ENCODE assay signal across 8 cellular contexts in the genomic region with DNA sequence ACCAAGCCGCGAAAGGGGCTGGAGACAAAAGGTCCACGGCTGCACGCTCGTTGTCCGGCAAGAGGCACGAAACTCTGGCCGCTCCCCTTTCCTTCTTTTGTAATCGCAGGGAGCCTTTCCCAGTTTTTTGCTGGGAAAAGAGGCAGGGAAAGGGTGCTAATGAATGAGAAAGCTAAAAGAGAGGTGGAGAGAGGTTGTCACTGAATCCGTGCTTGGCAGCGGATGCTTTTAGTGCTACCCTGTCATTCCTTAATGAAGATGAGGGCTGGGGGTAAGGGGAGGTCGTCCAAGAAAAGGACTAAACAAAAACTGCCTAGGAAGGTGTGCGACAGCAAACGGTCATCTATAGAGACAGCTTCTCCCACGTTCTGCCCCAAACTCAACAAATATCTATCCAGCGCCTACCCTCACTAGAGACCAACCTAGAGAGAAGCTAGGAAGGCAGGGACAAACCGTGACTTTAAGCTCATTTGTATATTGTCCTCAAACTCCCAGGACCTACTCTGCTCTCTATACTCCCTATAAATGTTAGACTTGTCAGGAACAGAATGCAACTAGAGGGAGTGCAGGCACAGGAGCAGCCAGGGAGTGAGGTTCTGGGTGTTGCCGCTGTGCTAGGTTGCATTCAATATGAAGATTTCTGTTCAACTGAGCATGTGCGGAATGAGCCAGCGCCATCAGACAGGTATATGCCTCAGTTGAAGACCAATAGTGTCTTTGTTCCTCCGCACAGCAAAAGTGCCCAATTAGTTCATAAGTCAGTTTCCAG. TPM values are rescaled to one million over a fixed set of nuclear protein-coding genes. Genes with fewer than 3 reads are reported as not detected.
DNase-seq lines count a peak whose midpoint lies in the region; ATAC-seq, FAIRE-seq and TF ChIP-seq lines count a peak whose summit lies in the region.

No MANE protein-coding gene starts in this region.

- CTCF ChIA-PET in A549 (lab: Yijun Ruan, JAX): interaction anchor here (0.6 kb wide), 1 partner anchor 292 kb away, joined by 3 read pairs; no protein-coding TSS in a partner anchor

- FAIRE-seq in A549 (lab: Jason Lieb, UNC): no peak
- peak; percentile 78 for FAIRE-seq in GM19239 (lab: Jason Lieb, UNC)

- TF ChIP-seq EP300 in A549 (IDR thresholded peaks at IDR 0.05): no peak

- TF ChIP-seq CTCF in A549 (IDR thresholded peaks at IDR 0.05): no peak

- peak overlapping the region; percentile 74 for H2AFZ ChIP-seq in neuron (ENCODE audit: low read depth, low read length)

- peak overlapping the region; percentile 98 for H3K4me2 ChIP-seq in A549

- TF ChIP-seq POLR2A in A549 (IDR thresholded peaks at IDR 0.05; ENCODE audit: low read length): no peak

- POLR2A ChIA-PET in A549 (lab: Yijun Ruan, JAX): interaction anchor here (1.5 kb wide), 1 partner anchor 94 kb away, joined by 4 read pairs; no protein-coding TSS in a partner anchor

- H3K27me3 ChIP-seq in neuron (ENCODE audit: insufficient read depth, low read length): no peaks in the 10 kb centered on the region

- peak; percentile 44 to 68 for DNase-seq in A549 (ENCODE audit: low read depth in 1 of 2, low spot score in 1 of 2)
- DNase-seq in GM19239 (ENCODE audit: insufficient read length, low spot score): no peak
- peak; percentile 27 to 73 for DNase-seq in NCI-H524 (lab: John Stamatoyannopoulos, UW)
- DNase-seq in activated effector memory CD4-positive, alpha-beta T cell treated with anti-CD3 and anti-CD28 coated beads, Interleukin-2, amount 50 U/mL, for 16 hours: peak; percentile 73
- peak; percentile 11 for DNase-seq in foreskin melanocyte

- no peaks in the 10 kb centered on the region for H3K9me3 ChIP-seq in A549
- H3K9me3 ChIP-seq in neuron (ENCODE audit: low read length): no peaks in the 10 kb centered on the region

- TF ChIP-seq RAD21 in A549 (conservative IDR thresholded peaks at IDR 0.05 in 1 of 2, IDR thresholded peaks at IDR 0.05 in 1 of 2): no peak

- peak overlapping the region; percentile 64 to 98 for H3K27ac ChIP-seq in A549

- H3K4me1 ChIP-seq in A549 (peaks cover 14% of the 10 kb centered on the region; the same call in 2 of the 3 replicates), neuron (ENCODE audit: insufficient read depth, low read length) (peaks cover 3% of the 10 kb centered on the region)

- H3K36me3 ChIP-seq in neuron (ENCODE audit: insufficient read depth, low read length): no peaks in the 10 kb centered on the region

- WGBS in A549 (ENCODE audit: missing lambda C conversion rate): 2% methylated on average over 14 of the region's 21 CpGs

- ATAC-seq in A549 (peak; percentile 54 to 72), HG03097 (IDR thresholded peaks at IDR 0.05; ENCODE audit: low FRiP score, unreplicated experiment) (no peak), GM18868 (IDR thresholded peaks at IDR 0.05; ENCODE audit: unreplicated experiment) (no peak)

- H3K4me3 ChIP-seq in A549: peak overlapping the region; percentile 63
- H3K4me3 ChIP-seq in neuron (ENCODE audit: low read length): peak overlapping the region; percentile 97

TF ChIP-seq in A549, 52 proteins besides CTCF, POLR2A, EP300 and RAD21:
- TF ChIP-seq, protein P1, sequence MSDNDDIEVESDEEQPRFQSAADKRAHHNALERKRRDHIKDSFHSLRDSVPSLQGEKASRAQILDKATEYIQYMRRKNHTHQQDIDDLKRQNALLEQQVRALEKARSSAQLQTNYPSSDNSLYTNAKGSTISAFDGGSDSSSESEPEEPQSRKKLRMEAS (IDR thresholded peaks at IDR 0.05): peak; percentile 42; the same call in 1 of the 2 replicates
- TF ChIP-seq, protein P2, sequence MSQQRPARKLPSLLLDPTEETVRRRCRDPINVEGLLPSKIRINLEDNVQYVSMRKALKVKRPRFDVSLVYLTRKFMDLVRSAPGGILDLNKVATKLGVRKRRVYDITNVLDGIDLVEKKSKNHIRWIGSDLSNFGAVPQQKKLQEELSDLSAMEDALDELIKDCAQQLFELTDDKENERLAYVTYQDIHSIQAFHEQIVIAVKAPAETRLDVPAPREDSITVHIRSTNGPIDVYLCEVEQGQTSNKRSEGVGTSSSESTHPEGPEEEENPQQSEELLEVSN (IDR thresholded peaks at IDR 0.05; ENCODE audit: borderline replicate concordance, low read depth): 0 out of 2 replicates have a peak, but pooled peaks have one; percentile 43
- TF ChIP-seq NPAS2 (CRISPR knock-in tag; IDR thresholded peaks at IDR 0.05; ENCODE audit: borderline replicate concordance): no peak

RNA-seq across cellular contexts. Expression of a gene that starts 0.8 kb away (rescaled TPM):
- 51.4 and 57.6 TPM in 2 replicates for polyA plus RNA-seq in A549 (2011; rRNA removed)
- 9.7 and 10.9 TPM in 2 replicates for polyA plus RNA-seq in A549 (2012; cell fraction: cytosol; rRNA removed)
- polyA plus RNA-seq in A549 (2012; cell fraction: nucleus; rRNA removed): 5.2 and 6.8 TPM in 2 replicates
- 23.3 to 27.1 TPM (median 25.7 TPM) in 3 replicates for polyA plus RNA-seq in A549 (2017; fragmentation: RNase III; extraction: RNeasy Plus Mini Kit Qiagen cat#74134 plus additional on column Dnase treatment)
- 30.0 and 40.0 TPM in 2 replicates for polyA minus RNA-seq in A549 (2011; rRNA and poly(A)+ RNA removed)

Comparison
In these comparisons a context has a peak if more than half of its experiments do, and no peak if none do; other contexts are left out.
1. ATAC-seq: peak in A549 (2 of 2); none in HG03097 (single experiment) and GM18868 (single experiment).